In the genomic region with DNA sequence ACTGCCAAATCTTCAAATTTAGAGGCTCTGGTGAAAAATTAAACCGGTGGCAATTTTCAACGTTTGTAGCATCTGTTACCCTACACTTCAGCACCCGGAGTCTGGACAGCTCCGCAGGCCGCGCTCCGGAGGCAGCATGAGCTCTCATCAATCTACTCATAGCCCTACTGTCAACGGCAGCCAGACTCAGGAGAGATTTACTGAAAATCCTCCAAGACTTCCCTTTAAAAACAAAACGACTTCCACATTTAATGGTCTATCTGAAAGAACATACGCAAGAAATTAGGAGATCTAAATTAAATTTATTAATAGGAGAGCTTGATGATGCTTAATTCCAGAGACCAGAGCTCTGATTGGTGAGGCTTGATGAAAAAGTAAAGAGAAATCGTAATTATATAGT, we compare ENCODE assay signal across 8 cellular contexts. TPM values are rescaled to one million over a fixed set of nuclear protein-coding genes. Genes with fewer than 3 reads are reported as not detected.
DNase-seq lines count a peak whose midpoint lies in the region; ATAC-seq and TF ChIP-seq lines count a peak whose summit lies in the region.

No MANE protein-coding gene starts in this region.

- H3K4me1 Mint-ChIP-seq in activated naive CD8-positive, alpha-beta T cell treated with anti-CD3 and anti-CD28 coated beads for 36 hours: peaks cover 14% of the 10 kb centered on the region

- H3K4me3 Mint-ChIP-seq in activated naive CD8-positive, alpha-beta T cell treated with anti-CD3 and anti-CD28 coated beads for 36 hours: no peak overlapping the region

- no peak for ATAC-seq in omental fat pad (ENCODE audit: low FRiP score)

- no peak overlapping the region for H3K27ac ChIP-seq in testis

- H3K27me3 Mint-ChIP-seq in activated naive CD8-positive, alpha-beta T cell treated with anti-CD3 and anti-CD28 coated beads for 36 hours: peaks cover 90% of the 10 kb centered on the region

- H3K27ac Mint-ChIP-seq in activated naive CD8-positive, alpha-beta T cell treated with anti-CD3 and anti-CD28 coated beads for 36 hours: no peak overlapping the region

- TF ChIP-seq POLR2A in testis (IDR thresholded peaks at IDR 0.05): no peak

- intact Hi-C loops in testis (cut with DNase I; ENCODE audit: low total_unique reads): no loop called here

- no peaks in the 10 kb centered on the region for H3K27me3 ChIP-seq in testis

- WGBS in testis, 2 donors: 3% methylated on average over 11 of the region's 11 CpGs

- no peaks in the 10 kb centered on the region for H3K36me3 Mint-ChIP-seq in activated naive CD8-positive, alpha-beta T cell treated with anti-CD3 and anti-CD28 coated beads for 36 hours

- DNase-seq in ELR (ENCODE audit: low read depth) (peak; percentile 47), NCI-H460 (ENCODE audit: extremely low read depth, low read depth) (peak; percentile 44), kidney tubule cell (ENCODE audit: low spot score) (peak; percentile 50), testis (peak; percentile 83), SKM-1 treated with dmso at 0.1 percent for 144 hours (lab: John Stamatoyannopoulos, UW; ENCODE audit: unreplicated experiment) (no peak), COR-L47 (lab: John Stamatoyannopoulos, UW) (no peak), omental fat pad (ENCODE audit: low spot score) (no peak)
- DNase-seq in activated naive CD8-positive, alpha-beta T cell treated with anti-CD3 and anti-CD28 coated beads for 36 hours: peak; percentile 56

- no peak for TF ChIP-seq CTCF in testis (IDR thresholded peaks at IDR 0.05)
- no peak for TF ChIP-seq CTCF in omental fat pad (IDR thresholded peaks at IDR 0.05)

- peaks cover 28% of the 10 kb centered on the region for H3K4me1 ChIP-seq in testis

- H3K36me3 ChIP-seq in testis (ENCODE audit: low read depth, missing control alignments): no peaks in the 10 kb centered on the region

- H3K9me3 Mint-ChIP-seq in activated naive CD8-positive, alpha-beta T cell treated with anti-CD3 and anti-CD28 coated beads for 36 hours: peaks cover 5% of the 10 kb centered on the region

- H3K9me3 ChIP-seq in testis: no peaks in the 10 kb centered on the region

- no peak overlapping the region for H3K4me3 ChIP-seq in testis

RNA-seq across cellular contexts. Expression of a gene that starts 1.0 kb away (rescaled TPM):
- total RNA-seq in NCI-H460 (2014; rRNA removed; shearing (Covaris generic)): 0.20 and 0.57 TPM in 2 replicates
- polyA plus RNA-seq in NCI-H460 (2014; cell fraction: nucleus; rRNA removed): 0.58 and 1.4 TPM in 2 replicates
- not detected for total RNA-seq in activated naive CD8-positive, alpha-beta T cell treated with anti-CD3 and anti-CD28 coated beads for 36 hours
- 10 to 100 TPM in 1 of 2 donors, 1 to 10 TPM in 1; 3.2 to 10.1 TPM for total RNA-seq in testis
- 3.1 TPM for polyA plus RNA-seq in testis (ENCODE audit: insufficient read depth, low read depth, low replicate concordance)
- total RNA-seq in omental fat pad: 1 to 10 TPM in 1 of 4 donors, under 1 TPM in 3; 0.32 to 4.6 (median 0.83) TPM

Comparison
In these comparisons a context has a peak if more than half of its experiments do, and no peak if none do; other contexts are left out.
1. DNase-seq: peak in ELR (single experiment), NCI-H460 (single experiment), activated naive CD8-positive, alpha-beta T cell treated with anti-CD3 and anti-CD28 coated beads for 36 hours (single experiment), kidney tubule cell (single experiment) and testis (single experiment); none in SKM-1 treated with dmso at 0.1 percent for 144 hours (single experiment), COR-L47 (single experiment) and omental fat pad (single experiment).